2 cellular contexts compared by ENCODE assay signal in the genomic region with DNA sequence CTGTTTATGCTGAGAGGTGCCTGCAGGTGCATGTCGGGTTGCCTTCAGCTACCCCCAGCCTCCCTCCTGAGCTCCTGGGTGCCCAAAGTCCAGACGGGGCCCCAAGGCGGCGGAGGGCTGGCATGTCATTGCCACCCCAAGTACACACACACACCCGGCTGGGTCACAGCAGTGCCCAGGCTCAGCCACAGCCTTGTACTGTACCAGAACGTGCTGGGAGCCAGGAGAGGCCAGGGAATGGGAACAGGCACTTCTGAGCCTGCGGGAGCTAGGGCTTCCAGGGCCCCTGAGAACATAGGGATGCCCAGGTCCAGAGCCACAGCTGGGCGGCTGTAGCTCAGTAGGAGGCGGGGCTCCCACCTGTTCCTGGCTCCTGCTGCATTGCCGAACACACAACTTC.
A peak's percentile ranks its signal among the peaks of the same experiment; 100 is the strongest.
TF ChIP-seq lines count a peak whose summit lies in the region.

No MANE protein-coding gene starts in this region.

TF ChIP-seq in GM23338, 12 proteins besides CTCF, POLR2A, EP300 and RAD21:
- TF ChIP-seq, protein P1, sequence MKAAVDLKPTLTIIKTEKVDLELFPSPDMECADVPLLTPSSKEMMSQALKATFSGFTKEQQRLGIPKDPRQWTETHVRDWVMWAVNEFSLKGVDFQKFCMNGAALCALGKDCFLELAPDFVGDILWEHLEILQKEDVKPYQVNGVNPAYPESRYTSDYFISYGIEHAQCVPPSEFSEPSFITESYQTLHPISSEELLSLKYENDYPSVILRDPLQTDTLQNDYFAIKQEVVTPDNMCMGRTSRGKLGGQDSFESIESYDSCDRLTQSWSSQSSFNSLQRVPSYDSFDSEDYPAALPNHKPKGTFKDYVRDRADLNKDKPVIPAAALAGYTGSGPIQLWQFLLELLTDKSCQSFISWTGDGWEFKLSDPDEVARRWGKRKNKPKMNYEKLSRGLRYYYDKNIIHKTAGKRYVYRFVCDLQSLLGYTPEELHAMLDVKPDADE (IDR thresholded peaks at IDR 0.05), result no peak
- TF ChIP-seq NANOG (IDR thresholded peaks at IDR 0.05; ENCODE audit: borderline replicate concordance) (no peak), ZNF114 (CRISPR knock-in tag; IDR thresholded peaks at IDR 0.05) (no peak), EZH2phosphoT487 (IDR thresholded peaks at IDR 0.05; ENCODE audit: unreplicated experiment) (no peak), POLR2AphosphoS5 (IDR thresholded peaks at IDR 0.05; ENCODE audit: low read depth) (no peak), ZNF331 (CRISPR knock-in tag; IDR thresholded peaks at IDR 0.05; ENCODE audit: low read depth) (no peak), CREB1 (CRISPR knock-in tag; IDR thresholded peaks at IDR 0.05; ENCODE audit: low read depth) (no peak), EZH2 (IDR thresholded peaks at IDR 0.05; ENCODE audit: low read depth, unreplicated experiment) (no peak)
- TF ChIP-seq, protein P2, sequence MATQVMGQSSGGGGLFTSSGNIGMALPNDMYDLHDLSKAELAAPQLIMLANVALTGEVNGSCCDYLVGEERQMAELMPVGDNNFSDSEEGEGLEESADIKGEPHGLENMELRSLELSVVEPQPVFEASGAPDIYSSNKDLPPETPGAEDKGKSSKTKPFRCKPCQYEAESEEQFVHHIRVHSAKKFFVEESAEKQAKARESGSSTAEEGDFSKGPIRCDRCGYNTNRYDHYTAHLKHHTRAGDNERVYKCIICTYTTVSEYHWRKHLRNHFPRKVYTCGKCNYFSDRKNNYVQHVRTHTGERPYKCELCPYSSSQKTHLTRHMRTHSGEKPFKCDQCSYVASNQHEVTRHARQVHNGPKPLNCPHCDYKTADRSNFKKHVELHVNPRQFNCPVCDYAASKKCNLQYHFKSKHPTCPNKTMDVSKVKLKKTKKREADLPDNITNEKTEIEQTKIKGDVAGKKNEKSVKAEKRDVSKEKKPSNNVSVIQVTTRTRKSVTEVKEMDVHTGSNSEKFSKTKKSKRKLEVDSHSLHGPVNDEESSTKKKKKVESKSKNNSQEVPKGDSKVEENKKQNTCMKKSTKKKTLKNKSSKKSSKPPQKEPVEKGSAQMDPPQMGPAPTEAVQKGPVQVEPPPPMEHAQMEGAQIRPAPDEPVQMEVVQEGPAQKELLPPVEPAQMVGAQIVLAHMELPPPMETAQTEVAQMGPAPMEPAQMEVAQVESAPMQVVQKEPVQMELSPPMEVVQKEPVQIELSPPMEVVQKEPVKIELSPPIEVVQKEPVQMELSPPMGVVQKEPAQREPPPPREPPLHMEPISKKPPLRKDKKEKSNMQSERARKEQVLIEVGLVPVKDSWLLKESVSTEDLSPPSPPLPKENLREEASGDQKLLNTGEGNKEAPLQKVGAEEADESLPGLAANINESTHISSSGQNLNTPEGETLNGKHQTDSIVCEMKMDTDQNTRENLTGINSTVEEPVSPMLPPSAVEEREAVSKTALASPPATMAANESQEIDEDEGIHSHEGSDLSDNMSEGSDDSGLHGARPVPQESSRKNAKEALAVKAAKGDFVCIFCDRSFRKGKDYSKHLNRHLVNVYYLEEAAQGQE (IDR thresholded peaks at IDR 0.05; ENCODE audit: unreplicated experiment), result no peak

TF ChIP-seq in HepG2, 621 proteins besides CTCF, POLR2A, EP300 and RAD21 (continued from another document):
- 0 out of 2 replicates have a peak, but pooled peaks have one; percentile 40 for TF ChIP-seq HNRNPL (IDR thresholded peaks at IDR 0.05; ENCODE audit: low read depth, low read length)
